Comparison of ENCODE assay signal across 23 cellular contexts in genomic region chr2:219856602-219857001, GRCh38.
A peak's percentile ranks its signal among the peaks of the same experiment; 100 is the strongest.
DNase-seq lines count a peak whose midpoint lies in the region; ATAC-seq, FAIRE-seq and TF ChIP-seq lines count a peak whose summit lies in the region.
"Had no signal": no experiment of that assay in that cellular context is flagged by ENCODE, and none has a peak within 500 bp of the region (broad histone marks: within the 10 kb centered on the region; RNA-seq: fewer than 3 reads in every experiment).

No MANE protein-coding gene starts in this region.

- TF ChIP-seq EP300 in Ishikawa (IDR thresholded peaks at IDR 0.05; ENCODE audit: borderline replicate concordance) (no peak), H1 (IDR thresholded peaks at IDR 0.05; ENCODE audit: borderline replicate concordance in 1 of 2, low read depth in 2 of 2, low read length in 2 of 2) (no peak)

- peaks cover 6% of the 10 kb centered on the region for H3K27me3 Mint-ChIP-seq in nephron progenitor cell (ENCODE audit: low read depth, poor library complexity)

- TF ChIP-seq POLR2A in H1 (IDR thresholded peaks at IDR 0.05; ENCODE audit: control extremely low read depth in 1 of 2, low read depth in 2 of 2, low read length in 2 of 2) = no peak

- H2BK120ac ChIP-seq in H1 (replicated peaks; ENCODE audit: low read depth, low read length) = no peak overlapping the region

- peaks cover 52% of the 10 kb centered on the region for H3K4me1 Mint-ChIP-seq in nephron progenitor cell

- TF ChIP-seq CTCF in H1 (IDR thresholded peaks at IDR 0.05; ENCODE audit: control extremely low read depth in 1 of 3, insufficient read depth in 1 of 3, low read depth in 1 of 3, low read length in 3 of 3) (no peak), nephron progenitor cell (IDR thresholded peaks at IDR 0.05) (no peak), tibial artery (IDR thresholded peaks at IDR 0.05) (no peak)

- no peaks in the 10 kb centered on the region for H3K9me3 Mint-ChIP-seq in nephron progenitor cell
- H3K9me3 Mint-ChIP-seq: CD4-positive, alpha-beta T cell had no signal

- no peak overlapping the region for H2BK12ac ChIP-seq in H1 (ENCODE audit: low read depth, low read length)

- no peak overlapping the region for H3K9ac ChIP-seq in H1 (replicated peaks in 1 of 4; ENCODE audit: extremely low read depth in 1 of 4, low read depth in 3 of 4, low read length in 3 of 4)
- H3K9ac ChIP-seq: BLaER1 had no signal

- H2AK5ac ChIP-seq in H1 (ENCODE audit: low read depth, low read length) = 0 out of 2 replicates have a peak overlapping the region, but pooled peaks have one; percentile 65

- H4K91ac ChIP-seq in H1 (replicated peaks; ENCODE audit: insufficient read length, low read length) = no peak overlapping the region

- H2BK15ac ChIP-seq in H1 (ENCODE audit: low read length) = no peak overlapping the region

- no peak overlapping the region for H3K23ac ChIP-seq in H1 (ENCODE audit: insufficient read length)

- peak overlapping the region; percentile 40 for H3K27ac Mint-ChIP-seq in nephron progenitor cell
- H3K27ac Mint-ChIP-seq: CD4-positive, alpha-beta T cell had no signal

- WGBS in H1 (ENCODE audit: extremely low coverage in 1 of 2, insufficient coverage in 1 of 2, insufficient read length in 1 of 2, insufficient replicate concordance in 2 of 2, low coverage in 1 of 2, low lambda C conversion rate in 2 of 2, missing lambda C conversion rate in 1 of 2), 2 experiments = 98% methylated on average over 3 of the region's 3 CpGs; no CpG with 5 or more reads in 1 of the 2 experiments

- H3K9me3 ChIP-seq in H1 (ENCODE audit: insufficient read depth in 2 of 2, low read depth in 1 of 2, low read length in 1 of 2) (no peaks in the 10 kb centered on the region), tibial artery (no peaks in the 10 kb centered on the region)
- H3K9me3 ChIP-seq: BLaER1, MG63 had no signal

- H3K27me3 ChIP-seq in H1 (replicated peaks in 1 of 4; ENCODE audit: control insufficient read depth in 3 of 4, extremely low read depth in 1 of 4, insufficient read depth in 3 of 4, low read length in 3 of 4) (peaks cover 0 to 2% (median under 1%) of the 10 kb centered on the region in 4 experiments; a peak in 3 of 7 replicates), tibial artery (peaks cover 0 to 20% of the 10 kb centered on the region in 2 donors)
- H3K27me3 ChIP-seq: BLaER1, MG63 had no signal

- H3K79me2 ChIP-seq in H1 (ENCODE audit: control insufficient read depth in 1 of 2, insufficient read depth in 2 of 2, low read length in 2 of 2) = no peaks in the 10 kb centered on the region

- no peak overlapping the region for H3K18ac ChIP-seq in H1 (ENCODE audit: extremely low read depth, low read length)

- no peak for FAIRE-seq in H1 (lab: Jason Lieb, UNC)
- FAIRE-seq: GM12878, K562 had no signal

- peaks cover 0 to 4% (median 2%) of the 10 kb centered on the region in 4 experiments; a peak in 5 of 7 replicates for H3K4me1 ChIP-seq in H1 (replicated peaks in 1 of 4; ENCODE audit: control insufficient read depth in 3 of 4, insufficient read depth in 4 of 4, low read length in 3 of 4)
- peaks cover 0 to 4% (median 0%) of the 10 kb centered on the region in 4 donors for H3K4me1 ChIP-seq in tibial artery
- H3K4me1 ChIP-seq: BLaER1 had no signal

- H2AFZ ChIP-seq in H1 (ENCODE audit: low read length) = 0 out of 2 replicates have a peak overlapping the region, but pooled peaks have one; percentile 14

- no peak overlapping the region for H3K14ac ChIP-seq in H1 (ENCODE audit: insufficient read length)

- TF ChIP-seq RAD21 in Ishikawa (IDR thresholded peaks at IDR 0.05; ENCODE audit: low read depth) (no peak), H1 (IDR thresholded peaks at IDR 0.05 in 1 of 2, conservative IDR thresholded peaks at IDR 0.05 in 1 of 2; ENCODE audit: low read depth in 2 of 2, low read length in 2 of 2) (no peak)

- H2BK5ac ChIP-seq in H1 (ENCODE audit: low read depth, low read length) = peak overlapping the region; percentile 75; the same call in 1 of the 2 replicates

- no peaks in the 10 kb centered on the region for H3K79me1 ChIP-seq in H1 (ENCODE audit: low read depth, low read length)

- no peaks in the 10 kb centered on the region for H3K23me2 ChIP-seq in H1 (ENCODE audit: low read depth, low read length)

- H3K4me3 ChIP-seq in H1 (ENCODE audit: extremely low read depth in 1 of 4, insufficient read depth in 2 of 4, low read depth in 3 of 4, low read length in 4 of 4) = no peak overlapping the region
- H3K4me3 ChIP-seq in tibial artery = no peak overlapping the region
- H3K4me3 ChIP-seq: BLaER1, GM12878, K562, MG63, SK-N-MC had no signal

- DNase-seq in H1 (ENCODE audit: low read depth in 1 of 2, low spot score in 2 of 2) (no peak), nephron progenitor cell (no peak), sciatic nerve (ENCODE audit: low spot score) (no peak), tibial artery (no peak)
- DNase-seq: ACHN; CD4-positive, alpha-beta T cell; COR-L47; DND-41; MG63; NCI-H1105 treated with DMSO at 0.1 percent for 48 hours; NCI-H2029 treated with DMSO at 0.1 percent for 48 hours; NCI-H226; NCI-H510A treated with DMSO at 0.1 percent for 48 hours; NCI-H748 treated with DMSO at 0.1 percent for 48 hours; SHP77 treated with DMSO at 0.1 percent for 48 hours had no signal

- H4K5ac ChIP-seq in H1 (ENCODE audit: insufficient read length, low read depth, low read length) = no peak overlapping the region

- H3K27ac ChIP-seq in H1 (ENCODE audit: low read depth, low read length) (no peak overlapping the region), tibial artery (no peak overlapping the region)
- H3K27ac ChIP-seq: BLaER1, RWPE1, SK-N-MC had no signal

- ATAC-seq in sciatic nerve (peak; percentile 48), HG02970 (IDR thresholded peaks at IDR 0.05; ENCODE audit: low FRiP score, unreplicated experiment) (no peak), GM21825 (IDR thresholded peaks at IDR 0.05; ENCODE audit: unreplicated experiment) (no peak)
- ATAC-seq: GM12878, K562 had no signal

- H3K56ac ChIP-seq in H1 (replicated peaks; ENCODE audit: insufficient read length, low read depth, low read length) = no peak overlapping the region

- H3K36me3 ChIP-seq in H1 (ENCODE audit: control insufficient read depth in 2 of 4, insufficient read depth in 4 of 4, low read length in 3 of 4) = no peaks in the 10 kb centered on the region
- H3K36me3 ChIP-seq in tibial artery = no peaks in the 10 kb centered on the region
- H3K36me3 ChIP-seq: BLaER1, MG63 had no signal

- CTCF ChIA-PET in H1 (lab: Charles Lee; ENCODE audit: partially characterized antibody) = interaction anchor here (0.6 to 1.5 kb wide), 5 partner anchors 18 to 142 kb away, joined by 3 to 5 read pairs (median 3); no protein-coding TSS in a partner anchor

- H2BK20ac ChIP-seq in H1 (ENCODE audit: low read length) = no peak overlapping the region

- H4K20me1 ChIP-seq in H1 (replicated peaks in 1 of 2; ENCODE audit: control insufficient read depth in 1 of 2, insufficient read depth in 2 of 2, low read length in 2 of 2) = no peaks in the 10 kb centered on the region
- H4K20me1 ChIP-seq: BLaER1 had no signal

- POLR2A ChIA-PET in H1 (lab: Charles Lee; ENCODE audit: partially characterized antibody) = no interaction called here

- intact Hi-C loops in sciatic nerve (cut with DNase I) = loop anchor here (5.0 kb wide), 1 partner anchor 906 kb away; no protein-coding TSS in a partner anchor
- intact Hi-C loops in tibial artery (cut with DNase I; ENCODE audit: low total_unique reads) = no loop called here

- no peaks in the 10 kb centered on the region for H3K36me3 Mint-ChIP-seq in nephron progenitor cell (ENCODE audit: low read depth)

- peak overlapping the region; percentile 3 for H3K4ac ChIP-seq in H1 (replicated peaks; ENCODE audit: insufficient read length, low read depth, low read length)

- H4K8ac ChIP-seq in H1 (ENCODE audit: extremely low read depth, insufficient read depth, low read length) = no peak overlapping the region; the same call in 1 of the 2 replicates

- no peak overlapping the region for H3K4me2 ChIP-seq in H1 (ENCODE audit: insufficient read depth in 1 of 2, low read depth in 2 of 2, low read length in 2 of 2)
- H3K4me2 ChIP-seq: BLaER1 had no signal

- no peak overlapping the region for H3K4me3 Mint-ChIP-seq in nephron progenitor cell
- H3K4me3 Mint-ChIP-seq: CD4-positive, alpha-beta T cell had no signal

TF ChIP-seq in Ishikawa, 13 proteins besides CTCF, POLR2A, EP300 and RAD21:
- TF ChIP-seq CEBPB (IDR thresholded peaks at IDR 0.05) = peak; percentile 75
- TF ChIP-seq MAX (IDR thresholded peaks at IDR 0.05) = no peak
TF ChIP-seq in Ishikawa: peak in this region for 1.

TF ChIP-seq in H1, 55 proteins besides CTCF, POLR2A, EP300 and RAD21:
- peak; percentile 90 for TF ChIP-seq CEBPB (IDR thresholded peaks at IDR 0.05; ENCODE audit: low read depth, low read length)
- TF ChIP-seq CREB1 (IDR thresholded peaks at IDR 0.05) = no peak
